In genomic region chr12:112146123-112146522, GRCh38 we compare ENCODE assay signal across 25 cellular contexts. TPM values are rescaled to one million over a fixed set of nuclear protein-coding genes. Genes with fewer than 3 reads are reported as not detected.
A peak's percentile ranks its signal among the peaks of the same experiment; 100 is the strongest.
DNase-seq lines count a peak whose midpoint lies in the region; ATAC-seq and TF ChIP-seq lines count a peak whose summit lies in the region.
"Had no signal": no experiment of that assay in that cellular context is flagged by ENCODE, and none has a peak within 500 bp of the region (broad histone marks: within the 10 kb centered on the region; RNA-seq: fewer than 3 reads in every experiment).

No MANE protein-coding gene starts in this region.

- H3K9me3 Mint-ChIP-seq in activated naive CD4-positive, alpha-beta T cell treated with anti-CD3 and anti-CD28 coated beads, Interleukin-2, amount 10 ng/mL, durations not matched to agents 7 days and 5 days = no peaks in the 10 kb centered on the region
- no peaks in the 10 kb centered on the region for H3K9me3 Mint-ChIP-seq in activated CD8-positive, alpha-beta T cell treated with anti-CD3 and anti-CD28 coated beads, Interleukin-2, amount 10 ng/mL, durations not matched to agents 7 days and 5 days (ENCODE audit: insufficient read depth)
- H3K9me3 Mint-ChIP-seq in memory B cell (no peaks in the 10 kb centered on the region), type B pancreatic cell (no peaks in the 10 kb centered on the region)
- H3K9me3 Mint-ChIP-seq: CD4-positive, alpha-beta T cell; GM23338; H9; HFFc6 had no signal

- CTCF ChIA-PET in activated naive CD4-positive, alpha-beta T cell treated with anti-CD3 and anti-CD28 coated beads, Interleukin-2, amount 10 ng/mL, durations not matched to agents 7 days and 5 days (lab: Charles Lee) = no interaction called here
- CTCF ChIA-PET in activated CD8-positive, alpha-beta T cell treated with anti-CD3 and anti-CD28 coated beads, Interleukin-2, amount 10 ng/mL, durations not matched to agents 7 days and 5 days (lab: Charles Lee) = no interaction called here

- peaks cover 52% of the 10 kb centered on the region for H3K36me3 Mint-ChIP-seq in activated naive CD4-positive, alpha-beta T cell treated with anti-CD3 and anti-CD28 coated beads, Interleukin-2, amount 10 ng/mL, durations not matched to agents 7 days and 5 days
- peaks cover 57% of the 10 kb centered on the region for H3K36me3 Mint-ChIP-seq in activated CD8-positive, alpha-beta T cell treated with anti-CD3 and anti-CD28 coated beads, Interleukin-2, amount 10 ng/mL, durations not matched to agents 7 days and 5 days (ENCODE audit: low read depth)
- H3K36me3 Mint-ChIP-seq in memory B cell (peaks cover 23% of the 10 kb centered on the region), type B pancreatic cell (peaks cover 31% of the 10 kb centered on the region)

- TF ChIP-seq CTCF in type B pancreatic cell (conservative IDR thresholded peaks at IDR 0.05) = no peak
- no peak for TF ChIP-seq CTCF in prostate gland (IDR thresholded peaks at IDR 0.05)

- ATAC-seq in activated CD8-positive, alpha-beta T cell treated with anti-CD3 and anti-CD28 coated beads, Interleukin-2, amount 10 ng/mL, durations not matched to agents 7 days and 5 days = no peak
- ATAC-seq in memory B cell (ENCODE audit: low read depth) = no peak
- ATAC-seq: GM23338 had no signal

- peak overlapping the region; percentile 56 for H3K27ac Mint-ChIP-seq in activated naive CD4-positive, alpha-beta T cell treated with anti-CD3 and anti-CD28 coated beads, Interleukin-2, amount 10 ng/mL, durations not matched to agents 7 days and 5 days
- peak overlapping the region; percentile 2 for H3K27ac Mint-ChIP-seq in activated CD8-positive, alpha-beta T cell treated with anti-CD3 and anti-CD28 coated beads, Interleukin-2, amount 10 ng/mL, durations not matched to agents 7 days and 5 days
- H3K27ac Mint-ChIP-seq in memory B cell (peak overlapping the region; percentile 86), type B pancreatic cell (peak overlapping the region; percentile 8)
- H3K27ac Mint-ChIP-seq: CD4-positive, alpha-beta T cell; GM23338; H9; HFFc6 had no signal

- H3K27me3 ChIP-seq in prostate gland (replicated peaks; ENCODE audit: insufficient read depth) = no peaks in the 10 kb centered on the region
- H3K27me3 ChIP-seq: BLaER1 had no signal

- POLR2A ChIA-PET in activated CD8-positive, alpha-beta T cell treated with anti-CD3 and anti-CD28 coated beads, Interleukin-2, amount 10 ng/mL, durations not matched to agents 7 days and 5 days (lab: Charles Lee) = no interaction called here

- peaks cover 7 to 23% of the 10 kb centered on the region in 2 donors for H3K36me3 ChIP-seq in prostate gland

- H3K4me3 ChIP-seq in prostate gland = no peak overlapping the region
- H3K4me3 ChIP-seq: BLaER1, GM23338, PC-9 had no signal

- no peaks in the 10 kb centered on the region for H3K27me3 Mint-ChIP-seq in activated naive CD4-positive, alpha-beta T cell treated with anti-CD3 and anti-CD28 coated beads, Interleukin-2, amount 10 ng/mL, durations not matched to agents 7 days and 5 days
- no peaks in the 10 kb centered on the region for H3K27me3 Mint-ChIP-seq in activated CD8-positive, alpha-beta T cell treated with anti-CD3 and anti-CD28 coated beads, Interleukin-2, amount 10 ng/mL, durations not matched to agents 7 days and 5 days (ENCODE audit: low read depth)
- H3K27me3 Mint-ChIP-seq in memory B cell (no peaks in the 10 kb centered on the region), type B pancreatic cell (no peaks in the 10 kb centered on the region)
- H3K27me3 Mint-ChIP-seq: CD4-positive, alpha-beta T cell had no signal

- intact Hi-C loops in prostate gland (cut with DNase I) = no loop called here

- TF ChIP-seq POLR2A in prostate gland (IDR thresholded peaks at IDR 0.05) = no peak

- no peaks in the 10 kb centered on the region for H3K9me3 ChIP-seq in prostate gland
- H3K9me3 ChIP-seq: BLaER1 had no signal

- H3K4me1 Mint-ChIP-seq in activated naive CD4-positive, alpha-beta T cell treated with anti-CD3 and anti-CD28 coated beads, Interleukin-2, amount 10 ng/mL, durations not matched to agents 7 days and 5 days = peaks cover 9% of the 10 kb centered on the region
- no peaks in the 10 kb centered on the region for H3K4me1 Mint-ChIP-seq in activated CD8-positive, alpha-beta T cell treated with anti-CD3 and anti-CD28 coated beads, Interleukin-2, amount 10 ng/mL, durations not matched to agents 7 days and 5 days (ENCODE audit: low read depth)
- H3K4me1 Mint-ChIP-seq in memory B cell (peaks cover 10% of the 10 kb centered on the region), type B pancreatic cell (ENCODE audit: unreplicated experiment) (peaks cover 8% of the 10 kb centered on the region)
- H3K4me1 Mint-ChIP-seq: GM23338, H9 had no signal

- H3K4me1 ChIP-seq in prostate gland (replicated peaks) = no peaks in the 10 kb centered on the region
- H3K4me1 ChIP-seq: BLaER1 had no signal

- no peak overlapping the region for H3K27ac ChIP-seq in prostate gland
- H3K27ac ChIP-seq: BLaER1, RWPE1 had no signal

- no peak for DNase-seq in activated naive CD4-positive, alpha-beta T cell treated with anti-CD3 and anti-CD28 coated beads, Interleukin-2, amount 10 ng/mL, durations not matched to agents 7 days and 5 days
- no peak for DNase-seq in activated naive CD4-positive, alpha-beta T cell (lab: John Stamatoyannopoulos, UW)
- no peak for DNase-seq in activated CD8-positive, alpha-beta T cell treated with anti-CD3 and anti-CD28 coated beads, Interleukin-2, amount 10 ng/mL, durations not matched to agents 7 days and 5 days
- DNase-seq in memory B cell (ENCODE audit: low spot score in 2 of 2) (no peak), type B pancreatic cell (ENCODE audit: extremely low spot score, unreplicated experiment) (peak; percentile 6), prostate gland (ENCODE audit: low spot score) (no peak)
- no peak for DNase-seq in activated CD4-positive, CD25-positive, alpha-beta regulatory T cell (lab: John Stamatoyannopoulos, UW)
- no peak for DNase-seq in stimulated activated CD4-positive, alpha-beta T cell treated with anti-CD3 and anti-CD28 coated beads, Interleukin-2, amount 100 ng/mL, for 24 hours
- DNase-seq: CD4-positive, alpha-beta T cell; COR-L47; DMS53; H9; HFFc6; KG1; MM.1S; NCI-H2029; NCI-H446 treated with DMSO at 0.1 percent for 48 hours; NCI-H526; NCI-H82; NK-92 treated with Interleukin-12 subunit alpha and Interleukin-12 subunit beta, amount 100 ng/mL, for 24 hours; PC-9; SHP77 had no signal

- 94% methylated on average over 1 of the region's 1 CpG for WGBS in prostate gland

- H3K4me3 Mint-ChIP-seq in activated naive CD4-positive, alpha-beta T cell treated with anti-CD3 and anti-CD28 coated beads, Interleukin-2, amount 10 ng/mL, durations not matched to agents 7 days and 5 days = no peak overlapping the region
- H3K4me3 Mint-ChIP-seq in activated CD8-positive, alpha-beta T cell treated with anti-CD3 and anti-CD28 coated beads, Interleukin-2, amount 10 ng/mL, durations not matched to agents 7 days and 5 days = no peak overlapping the region
- H3K4me3 Mint-ChIP-seq in memory B cell (no peak overlapping the region), type B pancreatic cell (no peak overlapping the region)
- H3K4me3 Mint-ChIP-seq: CD4-positive, alpha-beta T cell; GM23338; H9; HFFc6 had no signal

RNA-seq across cellular contexts. Expression of gene TRAFD1, which starts 20.8 kb away (rescaled TPM):
- 10 to 100 TPM; 54.6 to 55.9 TPM for total RNA-seq in activated CD8-positive, alpha-beta T cell treated with anti-CD3 and anti-CD28 coated beads, Interleukin-2, amount 10 ng/mL, durations not matched to agents 7 days and 5 days
- total RNA-seq in type B pancreatic cell (ENCODE audit: low replicate concordance) (38.3 and 40.4 TPM in 2 replicates), prostate gland (10 to 100 TPM; 44.8 to 56.4 TPM)

RNA-seq across cellular contexts. Expression of gene NAA25, which starts 37.5 kb away (rescaled TPM):
- 10 to 100 TPM; 27.5 to 31.2 TPM for total RNA-seq in activated CD8-positive, alpha-beta T cell treated with anti-CD3 and anti-CD28 coated beads, Interleukin-2, amount 10 ng/mL, durations not matched to agents 7 days and 5 days
- 25.7 and 35.9 TPM in 2 replicates for total RNA-seq in type B pancreatic cell (ENCODE audit: low replicate concordance)
- total RNA-seq in prostate gland = 10 to 100 TPM; 15.5 to 24.0 TPM

Comparison
In these comparisons a context has a peak if more than half of its experiments do, and no peak if none do; other contexts are left out.
1. H3K27ac Mint-ChIP-seq: peak in every context shown above with its lines; median percentile 86 in memory B cell; 56 in activated naive CD4-positive, alpha-beta T cell treated with anti-CD3 and anti-CD28 coated beads, Interleukin-2, amount 10 ng/mL, durations not matched to agents 7 days and 5 days; 8 in type B pancreatic cell; 2 in activated CD8-positive, alpha-beta T cell treated with anti-CD3 and anti-CD28 coated beads, Interleukin-2, amount 10 ng/mL, durations not matched to agents 7 days and 5 days.